Comparison of ENCODE assay signal across 16 cellular contexts in genomic region chr4:94500696-94501095, GRCh38. TPM values are rescaled to one million over a fixed set of nuclear protein-coding genes. Genes with fewer than 3 reads are reported as not detected.
DNase-seq lines count a peak whose midpoint lies in the region; ATAC-seq and TF ChIP-seq lines count a peak whose summit lies in the region.
"Had no signal": no experiment of that assay in that cellular context is flagged by ENCODE, and none has a peak within 500 bp of the region (broad histone marks: within the 10 kb centered on the region; RNA-seq: fewer than 3 reads in every experiment).

No MANE protein-coding gene starts in this region.

- H3K4me1 ChIP-seq in thoracic aorta (ENCODE audit: control insufficient read depth in 1 of 2, low read depth in 2 of 2) = peaks cover 33 to 87% of the 10 kb centered on the region in 2 donors
- H3K4me1 ChIP-seq: Caco-2 had no signal

- H3K4me3 ChIP-seq in brain microvascular endothelial cell (ENCODE audit: low read depth, low read length) (no peak overlapping the region), fibroblast of pulmonary artery (replicated peaks; ENCODE audit: low read depth, low read length) (no peak overlapping the region), thoracic aorta (no peak overlapping the region)
- H3K4me3 ChIP-seq: GM12878 had no signal

- H3K27me3 ChIP-seq in brain microvascular endothelial cell (replicated peaks) (no peaks in the 10 kb centered on the region), thoracic aorta (replicated peaks; ENCODE audit: insufficient read depth) (no peaks in the 10 kb centered on the region)

- H3K9me3 ChIP-seq in thoracic aorta = no peaks in the 10 kb centered on the region
- H3K9me3 ChIP-seq: Caco-2 had no signal

- TF ChIP-seq CTCF in brain microvascular endothelial cell (IDR thresholded peaks at IDR 0.05; ENCODE audit: low read depth, low read length, missing control alignments) (no peak), fibroblast of pulmonary artery (IDR thresholded peaks at IDR 0.05; ENCODE audit: low read length, missing control alignments) (no peak), thoracic aorta (IDR thresholded peaks at IDR 0.05) (no peak)

- ATAC-seq in thoracic aorta (ENCODE audit: insufficient number of reproducible peaks, low FRiP score, low read depth) = no peak
- no peak for ATAC-seq in HG03378 (IDR thresholded peaks at IDR 0.05; ENCODE audit: unreplicated experiment)
- ATAC-seq in GM18520 (IDR thresholded peaks at IDR 0.05; ENCODE audit: unreplicated experiment) = no peak
- ATAC-seq: GM12878 had no signal

- in situ Hi-C loops in brain microvascular endothelial cell (cut with HindIII; ENCODE audit: low pct_ligation_motif_present, low sequenced_read_pairs) = no loop called here

- H3K36me3 ChIP-seq in brain microvascular endothelial cell (replicated peaks) (peaks cover 4% of the 10 kb centered on the region), thoracic aorta (no peaks in the 10 kb centered on the region)

- peak; percentile 69 for DNase-seq in brain microvascular endothelial cell
- DNase-seq in fibroblast of pulmonary artery (ENCODE audit: low read depth) = peak; percentile 64
- DNase-seq in iris pigment epithelial cell (ENCODE audit: low read depth) = peak; percentile 59
- no peak for DNase-seq in thoracic aorta (ENCODE audit: low spot score)
- no peak for DNase-seq in DMS153 treated with DMSO at 0.1 percent for 48 hours (lab: John Stamatoyannopoulos, UW; ENCODE audit: unreplicated experiment)
- DNase-seq: AML-193, Caco-2, DMS53, H9, Kasumi-1, NCI-H2029, NCI-H2171 treated with DMSO at 0.1 percent for 48 hours, NCI-H510A had no signal

- H3K27ac ChIP-seq in brain microvascular endothelial cell (peak overlapping the region; percentile 9), thoracic aorta (peak overlapping the region; percentile 47 to 61)

RNA-seq across cellular contexts. Expression of gene PDLIM5, which starts 49.0 kb away (rescaled TPM):
- 100 to 1,000 TPM; 275 to 328 TPM for total RNA-seq in thoracic aorta

Comparison
In these comparisons a context has a peak if more than half of its experiments do, and no peak if none do; other contexts are left out.
1. DNase-seq: peak in brain microvascular endothelial cell (single experiment), fibroblast of pulmonary artery (single experiment) and iris pigment epithelial cell (single experiment); none in thoracic aorta (single experiment) and DMS153 treated with DMSO at 0.1 percent for 48 hours (single experiment).